In the genomic region with DNA sequence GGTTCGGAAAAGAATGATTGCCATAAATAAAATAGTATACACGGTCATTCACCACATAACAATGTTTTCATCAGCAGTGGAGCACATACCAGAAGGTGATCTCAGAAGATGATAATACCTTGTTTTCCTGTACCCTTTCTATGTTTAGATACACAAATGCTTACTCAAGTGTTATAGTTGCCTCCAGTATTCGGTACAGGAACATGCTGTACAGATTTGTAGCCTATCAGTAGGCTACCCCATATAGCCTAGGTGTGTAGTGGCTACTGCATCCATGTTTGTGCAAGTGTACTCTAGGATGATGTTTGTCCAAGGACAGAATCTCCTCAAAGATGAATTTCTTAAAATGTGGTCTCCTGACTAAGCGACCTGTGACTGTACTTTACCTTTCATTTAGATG, we compare ENCODE assay signal across 22 cellular contexts. TPM values are rescaled to one million over a fixed set of nuclear protein-coding genes. Genes with fewer than 3 reads are reported as not detected.
DNase-seq lines count a peak whose midpoint lies in the region; ATAC-seq and TF ChIP-seq lines count a peak whose summit lies in the region.
"Had no signal": no experiment of that assay in that cellular context is flagged by ENCODE, and none has a peak within 500 bp of the region (broad histone marks: within the 10 kb centered on the region; RNA-seq: fewer than 3 reads in every experiment).

No MANE protein-coding gene starts in this region.

- H3K4me1 ChIP-seq in CD8-positive, alpha-beta memory T cell (ENCODE audit: insufficient read depth, low read length): peaks cover 6% of the 10 kb centered on the region
- no peaks in the 10 kb centered on the region for H3K4me1 ChIP-seq in esophagus muscularis mucosa
- H3K4me1 ChIP-seq: A549, adrenal gland, Peyer's patch, SJCRH30, upper lobe of right lung had no signal

- peak overlapping the region; percentile 15 for H3K4me3 Mint-ChIP-seq in activated CD4-positive, alpha-beta T cell treated with anti-CD3 and anti-CD28 coated beads, Interleukin-2, amount 10 ng/mL, durations not matched to agents 7 days and 5 days
- H3K4me3 Mint-ChIP-seq in activated CD4-positive, alpha-beta T cell treated with anti-CD3 and anti-CD28 coated beads for 36 hours: no peak overlapping the region
- H3K4me3 Mint-ChIP-seq in CD8-positive, alpha-beta memory T cell: peak overlapping the region in 3 of 7 donors; percentile 2 to 48 (median 19)
- H3K4me3 Mint-ChIP-seq in activated CD8-positive, alpha-beta T cell treated with anti-CD3 and anti-CD28 coated beads, Interleukin-2, amount 10 ng/mL, durations not matched to agents 7 days and 5 days: peak overlapping the region; percentile 41
- H3K4me3 Mint-ChIP-seq in natural killer cell: peak overlapping the region; percentile 58

- H3K27me3 Mint-ChIP-seq in activated CD4-positive, alpha-beta T cell treated with anti-CD3 and anti-CD28 coated beads, Interleukin-2, amount 10 ng/mL, durations not matched to agents 7 days and 5 days: no peaks in the 10 kb centered on the region
- H3K27me3 Mint-ChIP-seq in activated CD4-positive, alpha-beta T cell treated with anti-CD3 and anti-CD28 coated beads for 36 hours: no peaks in the 10 kb centered on the region
- no peaks in the 10 kb centered on the region for H3K27me3 Mint-ChIP-seq in CD8-positive, alpha-beta memory T cell
- H3K27me3 Mint-ChIP-seq in activated CD8-positive, alpha-beta T cell treated with anti-CD3 and anti-CD28 coated beads, Interleukin-2, amount 10 ng/mL, durations not matched to agents 7 days and 5 days (ENCODE audit: low read depth): no peaks in the 10 kb centered on the region
- H3K27me3 Mint-ChIP-seq in natural killer cell (ENCODE audit: low read depth in 2 of 2): no peaks in the 10 kb centered on the region
- H3K27me3 Mint-ChIP-seq: naive B cell had no signal

- POLR2A ChIA-PET in activated CD4-positive, alpha-beta T cell treated with anti-CD3 and anti-CD28 coated beads, Interleukin-2, amount 10 ng/mL, durations not matched to agents 7 days and 5 days (lab: Charles Lee): no interaction called here
- POLR2A ChIA-PET in activated CD4-positive, alpha-beta T cell treated with anti-CD3 and anti-CD28 coated beads for 36 hours (lab: Charles Lee): no interaction called here
- POLR2A ChIA-PET in CD8-positive, alpha-beta memory T cell (lab: Charles Lee): no interaction called here
- POLR2A ChIA-PET in activated CD8-positive, alpha-beta T cell treated with anti-CD3 and anti-CD28 coated beads, Interleukin-2, amount 10 ng/mL, durations not matched to agents 7 days and 5 days (lab: Charles Lee): no interaction called here

- peaks cover 27% of the 10 kb centered on the region for H3K4me1 Mint-ChIP-seq in activated CD4-positive, alpha-beta T cell treated with anti-CD3 and anti-CD28 coated beads, Interleukin-2, amount 10 ng/mL, durations not matched to agents 7 days and 5 days
- peaks cover 22% of the 10 kb centered on the region for H3K4me1 Mint-ChIP-seq in activated CD4-positive, alpha-beta T cell treated with anti-CD3 and anti-CD28 coated beads for 36 hours
- H3K4me1 Mint-ChIP-seq in CD8-positive, alpha-beta memory T cell: peaks cover 30 to 34% (median 32%) of the 10 kb centered on the region in 3 donors
- peaks cover 30% of the 10 kb centered on the region for H3K4me1 Mint-ChIP-seq in activated CD8-positive, alpha-beta T cell treated with anti-CD3 and anti-CD28 coated beads, Interleukin-2, amount 10 ng/mL, durations not matched to agents 7 days and 5 days (ENCODE audit: low read depth)
- peaks cover 40 to 41% of the 10 kb centered on the region in 2 donors for H3K4me1 Mint-ChIP-seq in natural killer cell

- no peaks in the 10 kb centered on the region for H3K9me3 ChIP-seq in CD8-positive, alpha-beta memory T cell (ENCODE audit: low read length)
- H3K9me3 ChIP-seq in esophagus muscularis mucosa: no peaks in the 10 kb centered on the region
- H3K9me3 ChIP-seq: A549, adrenal gland, Peyer's patch, SJCRH30, upper lobe of right lung had no signal

- WGBS in esophagus muscularis mucosa: 72% methylated on average over 4 of the region's 4 CpGs

- TF ChIP-seq POLR2A in esophagus muscularis mucosa (IDR thresholded peaks at IDR 0.05; ENCODE audit: low read depth): no peak

- H3K4me3 ChIP-seq in CD8-positive, alpha-beta memory T cell (ENCODE audit: low read length): no peak overlapping the region
- no peak overlapping the region for H3K4me3 ChIP-seq in esophagus muscularis mucosa
- H3K4me3 ChIP-seq: A549, adrenal gland, Peyer's patch, SJCRH30, upper lobe of right lung had no signal

- intact Hi-C loops in activated CD4-positive, alpha-beta T cell treated with anti-CD3 and anti-CD28 coated beads for 36 hours (cut with DNase I, micrococcal nuclease): no loop called here
- intact Hi-C loops in natural killer cell (cut with micrococcal nuclease): no loop called here
- intact Hi-C loops in esophagus muscularis mucosa (cut with DNase I): no loop called here
- intact Hi-C loops in sciatic nerve (cut with DNase I): no loop called here

- DNase-seq in activated CD4-positive, alpha-beta T cell treated with anti-CD3 and anti-CD28 coated beads, Interleukin-2, amount 10 ng/mL, durations not matched to agents 7 days and 5 days: no peak
- DNase-seq in activated CD4-positive, alpha-beta T cell treated with anti-CD3 and anti-CD28 coated beads for 36 hours: no peak
- DNase-seq in CD8-positive, alpha-beta memory T cell: no peak
- DNase-seq in activated CD8-positive, alpha-beta T cell treated with anti-CD3 and anti-CD28 coated beads, Interleukin-2, amount 10 ng/mL, durations not matched to agents 7 days and 5 days: no peak
- no peak for DNase-seq in natural killer cell
- no peak for DNase-seq in esophagus muscularis mucosa (ENCODE audit: extremely low spot score)
- DNase-seq in stimulated activated CD4-positive, alpha-beta T cell treated with anti-CD3 and anti-CD28 coated beads, Interleukin-12 subunit alpha, Interleukin-12 subunit beta, amount 100 ng/mL, for 4 hours: no peak
- DNase-seq in sciatic nerve (ENCODE audit: low spot score): no peak
- DNase-seq: activated CD4-positive, alpha-beta T cell treated with anti-CD3 and anti-CD28 coated beads, Interleukin-2, amount 50 U/mL, for 48 hours; adrenal gland; effector memory CD4-positive, alpha-beta T cell; left colon; naive B cell; NCI-H1436 treated with DMSO at 0.1 percent for 48 hours; NCI-H510A; Peyer's patch; right cardiac atrium; SJCRH30; stimulated activated CD4-positive, alpha-beta T cell treated with anti-CD3 and anti-CD28 coated beads, Interleukin-15, amount 100 ng/mL, for 24 hours; upper lobe of right lung; WERI-Rb-1 had no signal

- TF ChIP-seq CTCF in natural killer cell (IDR thresholded peaks at IDR 0.05): no peak
- TF ChIP-seq CTCF in esophagus muscularis mucosa (IDR thresholded peaks at IDR 0.05): no peak

- H3K27ac Mint-ChIP-seq in activated CD4-positive, alpha-beta T cell treated with anti-CD3 and anti-CD28 coated beads, Interleukin-2, amount 10 ng/mL, durations not matched to agents 7 days and 5 days: peak overlapping the region; percentile 90
- H3K27ac Mint-ChIP-seq in activated CD4-positive, alpha-beta T cell treated with anti-CD3 and anti-CD28 coated beads for 36 hours: no peak overlapping the region
- peak overlapping the region in 7 of 8 donors; percentile 30 to 81 (median 65) for H3K27ac Mint-ChIP-seq in CD8-positive, alpha-beta memory T cell
- H3K27ac Mint-ChIP-seq in activated CD8-positive, alpha-beta T cell treated with anti-CD3 and anti-CD28 coated beads, Interleukin-2, amount 10 ng/mL, durations not matched to agents 7 days and 5 days: peak overlapping the region; percentile 89
- H3K27ac Mint-ChIP-seq in natural killer cell: peak overlapping the region; percentile 67 to 76

- no peak for TF ChIP-seq EP300 in esophagus muscularis mucosa (IDR thresholded peaks at IDR 0.05)

- no peak for ATAC-seq in activated CD4-positive, alpha-beta T cell treated with anti-CD3 and anti-CD28 coated beads for 36 hours
- peak; percentile 8 for ATAC-seq in activated CD8-positive, alpha-beta T cell treated with anti-CD3 and anti-CD28 coated beads, Interleukin-2, amount 10 ng/mL, durations not matched to agents 7 days and 5 days
- ATAC-seq in natural killer cell (no peak), sciatic nerve (no peak)
- ATAC-seq: A549, left colon had no signal

- H3K9me3 Mint-ChIP-seq in activated CD4-positive, alpha-beta T cell treated with anti-CD3 and anti-CD28 coated beads, Interleukin-2, amount 10 ng/mL, durations not matched to agents 7 days and 5 days: peaks cover 11% of the 10 kb centered on the region
- no peaks in the 10 kb centered on the region for H3K9me3 Mint-ChIP-seq in activated CD4-positive, alpha-beta T cell treated with anti-CD3 and anti-CD28 coated beads for 36 hours (ENCODE audit: low read depth)
- H3K9me3 Mint-ChIP-seq in CD8-positive, alpha-beta memory T cell: peaks cover 0 to 3% (median 0%) of the 10 kb centered on the region in 5 donors
- no peaks in the 10 kb centered on the region for H3K9me3 Mint-ChIP-seq in activated CD8-positive, alpha-beta T cell treated with anti-CD3 and anti-CD28 coated beads, Interleukin-2, amount 10 ng/mL, durations not matched to agents 7 days and 5 days (ENCODE audit: insufficient read depth)
- H3K9me3 Mint-ChIP-seq in natural killer cell: no peaks in the 10 kb centered on the region
- H3K9me3 Mint-ChIP-seq: naive B cell had no signal

- H3K36me3 Mint-ChIP-seq in activated CD4-positive, alpha-beta T cell treated with anti-CD3 and anti-CD28 coated beads, Interleukin-2, amount 10 ng/mL, durations not matched to agents 7 days and 5 days (ENCODE audit: low read depth): peaks cover 42% of the 10 kb centered on the region
- peaks cover 42% of the 10 kb centered on the region for H3K36me3 Mint-ChIP-seq in activated CD4-positive, alpha-beta T cell treated with anti-CD3 and anti-CD28 coated beads for 36 hours (ENCODE audit: low read depth)
- H3K36me3 Mint-ChIP-seq in CD8-positive, alpha-beta memory T cell: peaks cover 15 to 56% (median 22%) of the 10 kb centered on the region in 3 donors
- peaks cover 47% of the 10 kb centered on the region for H3K36me3 Mint-ChIP-seq in activated CD8-positive, alpha-beta T cell treated with anti-CD3 and anti-CD28 coated beads, Interleukin-2, amount 10 ng/mL, durations not matched to agents 7 days and 5 days (ENCODE audit: low read depth)
- H3K36me3 Mint-ChIP-seq in natural killer cell: peaks cover 9% of the 10 kb centered on the region

- no peaks in the 10 kb centered on the region for H3K27me3 ChIP-seq in CD8-positive, alpha-beta memory T cell (ENCODE audit: insufficient read depth, low read length, poor library complexity, severe bottlenecking)
- no peaks in the 10 kb centered on the region for H3K27me3 ChIP-seq in esophagus muscularis mucosa
- H3K27me3 ChIP-seq: adrenal gland, Peyer's patch, SJCRH30, upper lobe of right lung had no signal

- CTCF ChIA-PET in activated CD4-positive, alpha-beta T cell treated with anti-CD3 and anti-CD28 coated beads, Interleukin-2, amount 10 ng/mL, durations not matched to agents 7 days and 5 days (lab: Charles Lee): no interaction called here
- CTCF ChIA-PET in activated CD4-positive, alpha-beta T cell treated with anti-CD3 and anti-CD28 coated beads for 36 hours (lab: Charles Lee): interaction anchor here (0.9 kb wide), 1 partner anchor 13 kb away, joined by 3 read pairs; no protein-coding TSS in a partner anchor
- CTCF ChIA-PET in CD8-positive, alpha-beta memory T cell (lab: Charles Lee): interaction anchor here (1.0 kb wide), 1 partner anchor 15 kb away, joined by 3 read pairs; no protein-coding TSS in a partner anchor
- CTCF ChIA-PET in activated CD8-positive, alpha-beta T cell treated with anti-CD3 and anti-CD28 coated beads, Interleukin-2, amount 10 ng/mL, durations not matched to agents 7 days and 5 days (lab: Charles Lee): interaction anchor here (1.3 kb wide), 1 partner anchor 8 kb away, joined by 4 read pairs; no protein-coding TSS in a partner anchor

- no peaks in the 10 kb centered on the region for H3K36me3 ChIP-seq in CD8-positive, alpha-beta memory T cell (ENCODE audit: insufficient read depth, low read length)
- peaks cover 10 to 64% (median 18%) of the 10 kb centered on the region in 4 donors for H3K36me3 ChIP-seq in esophagus muscularis mucosa
- H3K36me3 ChIP-seq: SJCRH30 had no signal

- no peak overlapping the region for H3K27ac ChIP-seq in CD8-positive, alpha-beta memory T cell (ENCODE audit: low read depth, low read length)
- H3K27ac ChIP-seq in esophagus muscularis mucosa (replicated peaks in 1 of 4): no peak overlapping the region
- H3K27ac ChIP-seq: A549, adrenal gland, SJCRH30, upper lobe of right lung, WERI-Rb-1 had no signal

RNA-seq across cellular contexts. Expression of gene ICE1, which starts 59.2 kb away (rescaled TPM):
- 10 to 100 TPM; 29.5 to 30.8 TPM for total RNA-seq in activated CD4-positive, alpha-beta T cell treated with anti-CD3 and anti-CD28 coated beads, Interleukin-2, amount 10 ng/mL, durations not matched to agents 7 days and 5 days
- total RNA-seq in activated CD4-positive, alpha-beta T cell treated with anti-CD3 and anti-CD28 coated beads for 36 hours: 10 to 100 TPM; 26.5 to 27.4 TPM
- 10 to 100 TPM; 38.7 to 41.7 TPM for total RNA-seq in CD8-positive, alpha-beta memory T cell
- 20.4 TPM for polyA plus RNA-seq in CD8-positive, alpha-beta memory T cell
- 10 to 100 TPM; 30.2 to 30.4 TPM for total RNA-seq in activated CD8-positive, alpha-beta T cell treated with anti-CD3 and anti-CD28 coated beads, Interleukin-2, amount 10 ng/mL, durations not matched to agents 7 days and 5 days
- total RNA-seq in natural killer cell (10 to 100 TPM; 29.7 to 44.5 (median 36.6) TPM), esophagus muscularis mucosa (10 to 100 TPM; 27.6 to 31.6 (median 30.1) TPM), sciatic nerve (34.6 TPM)
